ENCODE assay signal across 15 cellular contexts in the genomic region with DNA sequence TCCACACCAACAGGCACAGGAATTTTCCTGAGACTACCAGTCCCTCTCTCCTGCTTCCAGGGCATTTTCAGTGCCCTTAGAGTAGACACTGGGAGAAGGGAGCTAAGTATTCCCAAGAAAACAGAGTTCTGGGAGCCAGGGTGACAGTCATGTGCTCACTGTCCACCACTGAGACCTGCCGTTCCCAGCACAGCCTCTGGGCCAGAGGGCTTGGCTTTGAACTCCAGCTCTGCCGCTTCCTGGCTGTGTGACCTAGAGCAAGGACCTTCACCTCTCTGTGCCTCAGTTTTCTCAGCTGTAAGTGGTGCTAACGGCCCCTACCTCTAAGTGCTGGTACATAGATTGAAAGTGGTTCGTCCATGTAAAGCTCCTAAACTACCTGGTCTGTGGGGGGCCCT. TPM values are rescaled to one million over a fixed set of nuclear protein-coding genes. Genes with fewer than 3 reads are reported as not detected.
DNase-seq lines count a peak whose midpoint lies in the region; ATAC-seq, FAIRE-seq and TF ChIP-seq lines count a peak whose summit lies in the region.
"Had no signal": no experiment of that assay in that cellular context is flagged by ENCODE, and none has a peak within 500 bp of the region (broad histone marks: within the 10 kb centered on the region; RNA-seq: fewer than 3 reads in every experiment).

No MANE protein-coding gene starts in this region.

- peak overlapping the region in 1 of 2 donors; percentile 12 for H3K4me3 Mint-ChIP-seq in activated T-cell treated with anti-CD3 and anti-CD28 coated beads, Interleukin-2, amount 50 U/mL, for 72 hours
- H3K4me3 Mint-ChIP-seq in astrocyte (ENCODE audit: unreplicated experiment): no peak overlapping the region
- H3K4me3 Mint-ChIP-seq: endodermal cell had no signal

- H3K23ac ChIP-seq in mesendoderm (ENCODE audit: low read length): no peak overlapping the region

- no peak overlapping the region for H2BK120ac ChIP-seq in mesendoderm (ENCODE audit: low read depth, low read length)

- intact Hi-C loops in spleen (cut with DNase I; ENCODE audit: low total_unique reads) (no loop called here), left colon (cut with DNase I, micrococcal nuclease) (loop anchor here in 1 of 2 donors (10.0 kb wide), 1 partner anchor 150 kb away; no protein-coding TSS in a partner anchor)

- H2AFZ ChIP-seq in astrocyte (ENCODE audit: low read depth, low read length): no peak overlapping the region

- H3K27ac ChIP-seq in astrocyte (ENCODE audit: low read depth, low read length) (no peak overlapping the region), spleen (peak overlapping the region in 6 of 8 donors; percentile 27 to 99 (median 99)), mesendoderm (ENCODE audit: low read depth, low read length) (no peak overlapping the region)
- H3K27ac ChIP-seq: foreskin keratinocyte had no signal

- H3K9me3 ChIP-seq in astrocyte (ENCODE audit: insufficient read depth, low read depth, low read length): no peaks in the 10 kb centered on the region
- H3K9me3 ChIP-seq in spleen: no peaks in the 10 kb centered on the region
- H3K9me3 ChIP-seq: thyroid gland had no signal

- peaks cover 5% of the 10 kb centered on the region for H4K20me1 ChIP-seq in astrocyte (ENCODE audit: insufficient read depth, low read length)

- no peak overlapping the region for H3K56ac ChIP-seq in mesendoderm (ENCODE audit: low read length)

- no peak for ATAC-seq in activated T-cell treated with anti-CD3 and anti-CD28 coated beads, Interleukin-2, amount 50 U/mL, for 72 hours (replicated peaks in 1 of 2)
- no peak for ATAC-seq in left colon
- no peak for ATAC-seq in GM21367 (IDR thresholded peaks at IDR 0.05; ENCODE audit: unreplicated experiment)
- ATAC-seq: foreskin keratinocyte had no signal

- TF ChIP-seq CTCF in astrocyte (IDR thresholded peaks at IDR 0.05; ENCODE audit: insufficient read depth, low read depth, low read length): no peak
- TF ChIP-seq CTCF in spleen (IDR thresholded peaks at IDR 0.05 in 8 of 11, conservative IDR thresholded peaks at IDR 0.05 in 3 of 11): no peak

- no peak for FAIRE-seq in astrocyte (lab: Jason Lieb, UNC)

- H3K4me3 ChIP-seq in astrocyte (ENCODE audit: insufficient read depth, low read depth, low read length) (no peak overlapping the region), spleen (no peak overlapping the region), mesendoderm (ENCODE audit: low read length) (no peak overlapping the region)
- H3K4me3 ChIP-seq: cardiac muscle cell, thyroid gland had no signal

- WGBS in spleen, 5 donors: 64 to 76% (median 72%) methylated on average over 3 to 4 of the region's 4 CpGs
- no CpG with 5 or more reads among the region's 4 CpGs for WGBS in mesendoderm (ENCODE audit: extremely low coverage, insufficient coverage, low lambda C conversion rate)

- TF ChIP-seq POLR2A in spleen (IDR thresholded peaks at IDR 0.05): no peak

- H3K9me3 Mint-ChIP-seq in activated T-cell treated with anti-CD3 and anti-CD28 coated beads, Interleukin-2, amount 50 U/mL, for 72 hours: no peaks in the 10 kb centered on the region
- H3K9me3 Mint-ChIP-seq in astrocyte (ENCODE audit: unreplicated experiment): no peaks in the 10 kb centered on the region
- H3K9me3 Mint-ChIP-seq: endodermal cell had no signal

- H3K79me2 ChIP-seq in astrocyte (ENCODE audit: insufficient read depth, low read length): peaks cover 7% of the 10 kb centered on the region
- H3K79me2 ChIP-seq in mesendoderm (ENCODE audit: control insufficient read depth, insufficient read depth, low read length): peaks cover under 1% of the 10 kb centered on the region

- no peaks in the 10 kb centered on the region for H3K27me3 ChIP-seq in astrocyte (ENCODE audit: insufficient read depth, low read length)
- no peaks in the 10 kb centered on the region for H3K27me3 ChIP-seq in spleen (replicated peaks in 1 of 7)
- no peaks in the 10 kb centered on the region for H3K27me3 ChIP-seq in mesendoderm (ENCODE audit: insufficient read depth, low read length, poor library complexity)
- H3K27me3 ChIP-seq: cardiac muscle cell, foreskin keratinocyte, thyroid gland had no signal

- peak overlapping the region; percentile 48 for H3K27ac Mint-ChIP-seq in activated T-cell treated with anti-CD3 and anti-CD28 coated beads, Interleukin-2, amount 50 U/mL, for 72 hours
- H3K27ac Mint-ChIP-seq in astrocyte (ENCODE audit: unreplicated experiment): peak overlapping the region; percentile 18
- H3K27ac Mint-ChIP-seq: endodermal cell had no signal

- H3K4me1 ChIP-seq in astrocyte (ENCODE audit: insufficient read depth, low read length) (peaks cover 2% of the 10 kb centered on the region), spleen (peaks cover 39 to 79% (median 64%) of the 10 kb centered on the region in 6 donors), mesendoderm (ENCODE audit: control insufficient read depth, low read depth, low read length) (no peaks in the 10 kb centered on the region)

- no peak overlapping the region for H2BK15ac ChIP-seq in mesendoderm (replicated peaks; ENCODE audit: low read depth)

- H3K18ac ChIP-seq in mesendoderm (ENCODE audit: low read length): no peak overlapping the region

- no peak overlapping the region for H4K5ac ChIP-seq in mesendoderm (ENCODE audit: low read length)

- H3K4me2 ChIP-seq in astrocyte (ENCODE audit: low read length) (no peak overlapping the region), mesendoderm (ENCODE audit: low read length) (no peak overlapping the region)

- DNase-seq in activated T-cell treated with anti-CD3 and anti-CD28 coated beads, Interleukin-2, amount 50 U/mL, for 72 hours: peak in 1 of 2 donors; percentile 34
- DNase-seq in activated T-cell treated with anti-CD3 and anti-CD28 coated beads, Interleukin-2, amount 50 U/mL, for 1 hour: no peak
- DNase-seq in astrocyte (ENCODE audit: low read depth): no peak
- DNase-seq in spleen: no peak
- DNase-seq in left colon: no peak
- DNase-seq in mesendoderm: no peak
- DNase-seq: activated CD4-positive, CD25-positive, alpha-beta regulatory T cell; activated effector memory CD4-positive, alpha-beta T cell treated with Interleukin-2 at 50 U/mL for 16 hours; endodermal cell; foreskin keratinocyte; MM.1S; thyroid gland had no signal

- no peak overlapping the region for H2BK5ac ChIP-seq in mesendoderm (ENCODE audit: low read length)

- no peak overlapping the region for H4K8ac ChIP-seq in mesendoderm (ENCODE audit: low read depth, low read length)

- no peaks in the 10 kb centered on the region for H3K36me3 ChIP-seq in astrocyte (ENCODE audit: insufficient read depth, low read length)
- H3K36me3 ChIP-seq in spleen: peaks cover 0 to 21% (median 13%) of the 10 kb centered on the region in 6 donors
- H3K36me3 ChIP-seq in mesendoderm (ENCODE audit: control insufficient read depth, insufficient read depth, low read length): no peaks in the 10 kb centered on the region

- H3K9ac ChIP-seq in astrocyte (ENCODE audit: low read length) (no peak overlapping the region), mesendoderm (ENCODE audit: low read length) (no peak overlapping the region)

- peaks cover 3% of the 10 kb centered on the region for H3K79me1 ChIP-seq in mesendoderm (ENCODE audit: low read length)

- H3K4me1 Mint-ChIP-seq in activated T-cell treated with anti-CD3 and anti-CD28 coated beads, Interleukin-2, amount 50 U/mL, for 72 hours (ENCODE audit: low read depth): peaks cover 79% of the 10 kb centered on the region
- peaks cover 5% of the 10 kb centered on the region for H3K4me1 Mint-ChIP-seq in astrocyte (ENCODE audit: low read depth, unreplicated experiment)

- peaks cover 2 to 5% of the 10 kb centered on the region in 2 donors for H3K36me3 Mint-ChIP-seq in activated T-cell treated with anti-CD3 and anti-CD28 coated beads, Interleukin-2, amount 50 U/mL, for 72 hours (ENCODE audit: insufficient read depth in 2 of 2)
- no peaks in the 10 kb centered on the region for H3K36me3 Mint-ChIP-seq in astrocyte (ENCODE audit: low read depth, unreplicated experiment)

- no peak overlapping the region for H3K4ac ChIP-seq in mesendoderm (ENCODE audit: low read depth, low read length)

- no peaks in the 10 kb centered on the region for H3K27me3 Mint-ChIP-seq in activated T-cell treated with anti-CD3 and anti-CD28 coated beads, Interleukin-2, amount 50 U/mL, for 72 hours (ENCODE audit: low read depth)
- no peaks in the 10 kb centered on the region for H3K27me3 Mint-ChIP-seq in astrocyte (ENCODE audit: low read depth, unreplicated experiment)

- H2AK5ac ChIP-seq in mesendoderm (ENCODE audit: low read length): no peak overlapping the region

TF ChIP-seq in PFSK-1, 5 proteins besides CTCF, POLR2A, EP300 and RAD21:
- no peak for TF ChIP-seq SIN3A (IDR thresholded peaks at IDR 0.05; ENCODE audit: borderline replicate concordance, insufficient read depth, low read length)
- TF ChIP-seq TAF1 (IDR thresholded peaks at IDR 0.05; ENCODE audit: borderline replicate concordance, insufficient read depth, low read length): peak; percentile 44; the same call in 1 of the 2 replicates

RNA-seq across cellular contexts. Expression of gene UBALD2, which starts 9.4 kb away (rescaled TPM):
- 100 to 1,000 TPM; 629 to 707 TPM for total RNA-seq in activated T-cell treated with anti-CD3 and anti-CD28 coated beads, Interleukin-2, amount 50 U/mL, for 72 hours
- 785 TPM for polyA plus RNA-seq in PFSK-1 (2012; ENCODE audit: insufficient read length, low read depth)
- 32.8 and 34.6 TPM in 2 replicates for total RNA-seq in astrocyte
- total RNA-seq in spleen: 10 to 100 TPM; 28.9 to 91.3 (median 63.8) TPM
- polyA plus RNA-seq in spleen: 10 to 100 TPM; 42.5 to 54.7 (median 43.8) TPM
- 100 to 1,000 TPM in 1 of 2 donors, 10 to 100 TPM in 1; 75.6 to 113 TPM for total RNA-seq in left colon
- polyA plus RNA-seq in mesendoderm (2013, experiment 1 of 2): 41.6 TPM
- polyA plus RNA-seq in mesendoderm (2013, experiment 2 of 2): 41.5 TPM

RNA-seq across cellular contexts. Expression of gene QRICH2, which starts 33.5 kb away (rescaled TPM):
- total RNA-seq in activated T-cell treated with anti-CD3 and anti-CD28 coated beads, Interleukin-2, amount 50 U/mL, for 72 hours: 1 to 10 TPM; 3.1 to 4.5 TPM
- 10.6 TPM for polyA plus RNA-seq in PFSK-1 (2012; ENCODE audit: insufficient read length, low read depth)
- total RNA-seq in astrocyte (2.5 and 3.8 TPM in 2 replicates), spleen (1 to 10 TPM; 1.3 to 3.1 (median 2.7) TPM), left colon (1 to 10 TPM; 1.9 to 2.3 TPM)
- 1 to 10 TPM; 2.4 to 2.7 (median 2.5) TPM for polyA plus RNA-seq in spleen
- polyA plus RNA-seq in mesendoderm (2013, experiment 1 of 2): 1.2 TPM
- 1.3 TPM for polyA plus RNA-seq in mesendoderm (2013, experiment 2 of 2)

RNA-seq across cellular contexts. Expression of gene RNF157, which starts 34.3 kb away (rescaled TPM):
- total RNA-seq in activated T-cell treated with anti-CD3 and anti-CD28 coated beads, Interleukin-2, amount 50 U/mL, for 72 hours: 100 to 1,000 TPM in 1 of 2 donors, 10 to 100 TPM in 1; 91.9 to 100 TPM
- 62.7 TPM for polyA plus RNA-seq in PFSK-1 (2012; ENCODE audit: insufficient read length, low read depth)
- 1.4 and 1.8 TPM in 2 replicates for total RNA-seq in astrocyte
- 10 to 100 TPM in 3 of 7 donors, 1 to 10 TPM in 4; 6.8 to 13.0 (median 8.6) TPM for total RNA-seq in spleen
- polyA plus RNA-seq in spleen: 1 to 10 TPM in 2 of 3 donors, under 1 TPM in 1; 0.89 to 2.0 (median 1.1) TPM
- total RNA-seq in left colon: 10 to 100 TPM; 23.6 to 89.3 TPM
- 1.1 TPM for polyA plus RNA-seq in mesendoderm (2013, experiment 1 of 2)
- 1.3 TPM for polyA plus RNA-seq in mesendoderm (2013, experiment 2 of 2)
- total RNA-seq: foreskin keratinocyte had no signal

Comparison
In these comparisons a context has a peak if more than half of its experiments do, and no peak if none do; other contexts are left out.
1. H3K27ac ChIP-seq: peak in spleen (6 of 8); none in astrocyte (single experiment) and mesendoderm (single experiment).
2. RNA of gene UBALD2, which starts 9.4 kb away (total RNA-seq): 629 to 707 TPM in activated T-cell treated with anti-CD3 and anti-CD28 coated beads, Interleukin-2, amount 50 U/mL, for 72 hours; 75.6 to 113 TPM in left colon, 28.9 to 91.3 TPM in spleen and 32.8 to 34.6 TPM in astrocyte; every median in the first group is over 4 times any median in the second.